8 cellular contexts compared by ENCODE assay signal in the genomic region with DNA sequence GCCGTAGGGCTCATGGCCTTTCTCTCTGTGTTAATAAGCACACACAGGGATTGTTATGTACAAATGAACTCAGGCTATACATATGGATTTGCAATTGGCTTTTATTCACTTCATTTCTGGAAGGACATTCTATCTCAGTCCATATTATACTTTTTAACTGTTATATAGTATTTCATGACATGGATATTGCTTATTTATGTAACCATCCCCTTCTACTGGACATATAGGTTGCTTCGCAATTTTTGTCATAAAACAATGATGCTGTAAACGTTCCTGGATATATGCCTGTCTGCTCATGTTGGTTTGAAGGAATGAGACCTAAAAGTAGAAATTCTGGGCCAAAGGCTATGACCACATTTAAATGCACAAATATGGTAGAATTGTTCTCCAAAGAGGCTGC.
"Had no signal": no experiment of that assay in that cellular context is flagged by ENCODE, and none has a peak within 500 bp of the region (broad histone marks: within the 10 kb centered on the region; RNA-seq: fewer than 3 reads in every experiment).

No MANE protein-coding gene starts in this region.

- H3K27ac Mint-ChIP-seq: IgD-negative memory B cell had no signal

- H3K27ac ChIP-seq: HL-60 had no signal

- H3K4me3 ChIP-seq: K562 had no signal

- DNase-seq: IMR-90, KBM-7, KG1 had no signal

- FAIRE-seq: HepG2, HTR-8/SVneo, K562 had no signal
